8 cellular contexts compared by ENCODE assay signal in genomic region chr12:55715833-55716581, GRCh38. TPM values are rescaled to one million over a fixed set of nuclear protein-coding genes. Genes with fewer than 3 reads are reported as not detected.
DNase-seq lines count a peak whose midpoint lies in the region; ATAC-seq, FAIRE-seq and TF ChIP-seq lines count a peak whose summit lies in the region.

Gene BLOC1S1 (plus strand): TSS chr12:55716046. CDS start chr12:55716052, 6 bp downstream.

- peak; percentile 95 for ATAC-seq in HG02759 (IDR thresholded peaks at IDR 0.05; ENCODE audit: unreplicated experiment)
- ATAC-seq in activated naive CD8-positive, alpha-beta T cell treated with anti-CD3 and anti-CD28 coated beads, Interleukin-2, amount 10 ng/mL, durations not matched to agents 7 days and 5 days (ENCODE audit: low read depth) = peak; percentile 92
- peak; percentile 80 to 86 (median 84) for ATAC-seq in pancreas

- H3K4me2 ChIP-seq in SU-DHL-6 (ENCODE audit: low read depth, low read length, poor library complexity, severe bottlenecking) = peak within 1 kb of the TSS; percentile 74

- no peaks in the 10 kb centered on the region for H3K27me3 ChIP-seq in SU-DHL-6 (ENCODE audit: low read length)
- H3K27me3 ChIP-seq in pancreas = no peaks in the 10 kb centered on the region
- H3K27me3 ChIP-seq in thyroid gland = no peaks in the 10 kb centered on the region

- H3K36me3 ChIP-seq in SU-DHL-6 (ENCODE audit: low read length) = no peaks in the 10 kb centered on the region
- no peaks in the 10 kb centered on the region for H3K36me3 ChIP-seq in pancreas
- H3K36me3 ChIP-seq in thyroid gland = no peaks in the 10 kb centered on the region

- peak within 1 kb of the TSS; percentile 96 for H3K4me3 ChIP-seq in GM12865 (ENCODE audit: low read depth, low read length)
- H3K4me3 ChIP-seq in SU-DHL-6 (ENCODE audit: insufficient read depth, low read length, poor library complexity, severe bottlenecking) = peak within 1 kb of the TSS; percentile 86
- peak within 1 kb of the TSS; percentile 55 to 77 (median 66) for H3K4me3 ChIP-seq in pancreas
- H3K4me3 ChIP-seq in thyroid gland (replicated peaks in 1 of 3) = peak within 1 kb of the TSS; percentile 19 to 69 (median 21)

- peak in 1 of 2 donors; percentile 56 for TF ChIP-seq POLR2A in thyroid gland (IDR thresholded peaks at IDR 0.05)

- H3K9me3 Mint-ChIP-seq in activated naive CD8-positive, alpha-beta T cell treated with anti-CD3 and anti-CD28 coated beads, Interleukin-2, amount 10 ng/mL, durations not matched to agents 7 days and 5 days = no peaks in the 10 kb centered on the region

- intact Hi-C loops in head of caudate nucleus (cut with DNase I) (no loop called here), pancreas (cut with DNase I) (no loop called here), thyroid gland (cut with DNase I) (no loop called here)

- H3K27me3 Mint-ChIP-seq in activated naive CD8-positive, alpha-beta T cell treated with anti-CD3 and anti-CD28 coated beads, Interleukin-2, amount 10 ng/mL, durations not matched to agents 7 days and 5 days = no peaks in the 10 kb centered on the region

- peaks cover 45% of the 10 kb centered on the region for H3K4me1 Mint-ChIP-seq in activated naive CD8-positive, alpha-beta T cell treated with anti-CD3 and anti-CD28 coated beads, Interleukin-2, amount 10 ng/mL, durations not matched to agents 7 days and 5 days

- H3K9me2 ChIP-seq in SU-DHL-6 (replicated peaks; ENCODE audit: insufficient read depth, low read length) = no peaks in the 10 kb centered on the region

- no peaks in the 10 kb centered on the region for H3K79me2 ChIP-seq in SU-DHL-6 (ENCODE audit: insufficient read depth, low read length)

- no peaks in the 10 kb centered on the region for H3K9me3 ChIP-seq in SU-DHL-6 (ENCODE audit: insufficient read depth, low read length)
- H3K9me3 ChIP-seq in pancreas = no peaks in the 10 kb centered on the region
- no peaks in the 10 kb centered on the region for H3K9me3 ChIP-seq in thyroid gland

- no peaks in the 10 kb centered on the region for H3F3A ChIP-seq in SU-DHL-6 (ENCODE audit: insufficient read depth)

- peak within 1 kb of the TSS; percentile 85 for H3K27ac ChIP-seq in SU-DHL-6 (ENCODE audit: low read depth, low read length)
- H3K27ac ChIP-seq in pancreas = peak within 1 kb of the TSS; percentile 85 to 96 (median 90)
- H3K27ac ChIP-seq in thyroid gland = peak within 1 kb of the TSS; percentile 70 to 88 (median 87)

- no peaks in the 10 kb centered on the region for H4K20me1 ChIP-seq in SU-DHL-6 (ENCODE audit: low read depth, low read length)

- TF ChIP-seq CTCF in GM12865 (IDR thresholded peaks at IDR 0.05; ENCODE audit: insufficient read depth, low read depth, low read length, missing control alignments) (no peak), SU-DHL-6 (IDR thresholded peaks at IDR 0.05; ENCODE audit: insufficient read depth, low read length, poor library complexity, severe bottlenecking) (no peak), pancreas (IDR thresholded peaks at IDR 0.05) (no peak), thyroid gland (IDR thresholded peaks at IDR 0.05) (peak in 2 of 6 experiments; percentile 2 to 21)

- peak within 1 kb of the TSS; percentile 88 for H2AFZ ChIP-seq in SU-DHL-6 (ENCODE audit: low read depth, low read length, severe bottlenecking)

- WGBS in pancreas, 2 donors = 0 to 1% methylated on average over 42 of the region's 42 CpGs
- WGBS in thyroid gland, 2 donors = 0 to 1% methylated on average over 12 to 39 of the region's 42 CpGs

- FAIRE-seq in pancreas (lab: Jason Lieb, UNC) = no peak

- peak within 1 kb of the TSS; percentile 73 for H3K9ac ChIP-seq in SU-DHL-6 (ENCODE audit: low read length)

- peak; percentile 98 for DNase-seq in GM12865 (ENCODE audit: low read depth)
- peak; percentile 97 to 98 (median 98) for DNase-seq in NCI-H1417 (lab: John Stamatoyannopoulos, UW)
- DNase-seq in activated naive CD8-positive, alpha-beta T cell treated with anti-CD3 and anti-CD28 coated beads, Interleukin-2, amount 10 ng/mL, durations not matched to agents 7 days and 5 days = peak; percentile 97
- peak; percentile 83 to 97 (median 93) for DNase-seq in head of caudate nucleus
- DNase-seq in pancreas = peak; percentile 91 to 99 (median 96)
- DNase-seq in thyroid gland = peak; percentile 96 to 97

- POLR2A ChIA-PET in activated naive CD8-positive, alpha-beta T cell treated with anti-CD3 and anti-CD28 coated beads, Interleukin-2, amount 10 ng/mL, durations not matched to agents 7 days and 5 days (lab: Charles Lee) = interaction anchor here (0.6 to 2.8 kb wide), 9 partner anchors 9 to 868 kb away, joined by 3 to 31 read pairs (median 4); partner anchors contain the start of genes CD63, ITGA7 and ORMDL2

- peaks cover 11% of the 10 kb centered on the region for H3K36me3 Mint-ChIP-seq in activated naive CD8-positive, alpha-beta T cell treated with anti-CD3 and anti-CD28 coated beads, Interleukin-2, amount 10 ng/mL, durations not matched to agents 7 days and 5 days

- peak within 1 kb of the TSS; percentile 93 for H3K4me3 Mint-ChIP-seq in activated naive CD8-positive, alpha-beta T cell treated with anti-CD3 and anti-CD28 coated beads, Interleukin-2, amount 10 ng/mL, durations not matched to agents 7 days and 5 days

- H3K27ac Mint-ChIP-seq in activated naive CD8-positive, alpha-beta T cell treated with anti-CD3 and anti-CD28 coated beads, Interleukin-2, amount 10 ng/mL, durations not matched to agents 7 days and 5 days = peak within 1 kb of the TSS; percentile 95

- peaks cover 15 to 44% (median 31%) of the 10 kb centered on the region in 3 donors for H3K4me1 ChIP-seq in pancreas
- H3K4me1 ChIP-seq in thyroid gland = peaks cover 23 to 35% of the 10 kb centered on the region in 2 donors

RNA-seq across cellular contexts. Expression of gene BLOC1S1, which starts in this region (rescaled TPM):
- 100 to 1,000 TPM; 116 to 135 TPM for total RNA-seq in activated naive CD8-positive, alpha-beta T cell treated with anti-CD3 and anti-CD28 coated beads, Interleukin-2, amount 10 ng/mL, durations not matched to agents 7 days and 5 days
- total RNA-seq in pancreas (10 to 100 TPM; 32.5 to 60.6 (median 44.4) TPM), thyroid gland (100 to 1,000 TPM; 117 to 440 (median 246) TPM)
- polyA plus RNA-seq in pancreas = 100 to 1,000 TPM; 153 to 155 TPM

Comparison
In these comparisons a context has a peak if more than half of its experiments do, and no peak if none do; other contexts are left out.
1. Peak in every context shown above with its lines: DNase-seq, ATAC-seq, H3K4me3 ChIP-seq and H3K27ac ChIP-seq.
2. H3K4me3 ChIP-seq: peak in every context shown above with its lines; median percentile 96 in GM12865; 86 in SU-DHL-6; 66 in pancreas; 21 in thyroid gland.